8 cellular contexts compared by ENCODE assay signal in genomic region chr7:133081119-133081604, GRCh38. TPM values are rescaled to one million over a fixed set of nuclear protein-coding genes. Genes with fewer than 3 reads are reported as not detected.
DNase-seq lines count a peak whose midpoint lies in the region; ATAC-seq and TF ChIP-seq lines count a peak whose summit lies in the region.

No MANE protein-coding gene starts in this region.

- H3K36me3 ChIP-seq in ES-I3 (ENCODE audit: insufficient read depth, low read length): no peaks in the 10 kb centered on the region
- no peaks in the 10 kb centered on the region for H3K36me3 ChIP-seq in breast epithelium

- H3K4me1 ChIP-seq in ES-I3 (ENCODE audit: insufficient read depth, low read length) (peaks cover 15% of the 10 kb centered on the region; the same call in 1 of the 2 replicates), breast epithelium (no peaks in the 10 kb centered on the region)

- H3K27ac ChIP-seq in breast epithelium (peak overlapping the region; percentile 82 to 85), substantia nigra (ENCODE audit: low read depth, low read length, poor library complexity, severe bottlenecking) (peak overlapping the region; percentile 71)

- no peak for TF ChIP-seq POLR2A in breast epithelium (IDR thresholded peaks at IDR 0.05)

- H3K27me3 ChIP-seq in breast epithelium: no peaks in the 10 kb centered on the region

- peak overlapping the region; percentile 89 for H3K9ac ChIP-seq in ES-I3 (ENCODE audit: low read depth, low read length)

- H3K9me3 ChIP-seq in ES-I3 (ENCODE audit: control insufficient read depth, insufficient read depth, low read length): no peaks in the 10 kb centered on the region
- H3K9me3 ChIP-seq in breast epithelium: no peaks in the 10 kb centered on the region

- DNase-seq in OCI-M1 (lab: John Stamatoyannopoulos, UW) (peak; percentile 44), breast epithelium (ENCODE audit: low spot score in 2 of 2) (no peak), left lobe of liver (ENCODE audit: low spot score) (peak; percentile 49), substantia nigra (lab: John Stamatoyannopoulos, UW) (peak in 4 of 49 donors; percentile 2 to 3 (median 3)), OCI-M2 (lab: John Stamatoyannopoulos, UW; ENCODE audit: unreplicated experiment) (no peak), Ammon's horn (ENCODE audit: low spot score) (no peak)

- peak overlapping the region; percentile 78 to 87 (median 79) for H3K4me3 ChIP-seq in breast epithelium

- ATAC-seq in left lobe of liver: peak; percentile 47
- no peak for ATAC-seq in GM19395 (IDR thresholded peaks at IDR 0.05; ENCODE audit: unreplicated experiment)

- intact Hi-C loops in breast epithelium (cut with DNase I; ENCODE audit: low total_unique reads): no loop called here

- no peak for TF ChIP-seq CTCF in breast epithelium (IDR thresholded peaks at IDR 0.05)

RNA-seq across cellular contexts. Expression of gene CHCHD3, which starts 0.7 kb away (rescaled TPM):
- 10 to 100 TPM; 52.1 to 59.4 (median 53.1) TPM for total RNA-seq in breast epithelium
- total RNA-seq in left lobe of liver: 20.5 TPM

Comparison
In these comparisons a context has a peak if more than half of its experiments do, and no peak if none do; other contexts are left out.
1. DNase-seq: peak in OCI-M1 (single experiment) and left lobe of liver (single experiment); none in breast epithelium (0 of 2), OCI-M2 (single experiment) and Ammon's horn (single experiment).